21 cellular contexts compared by ENCODE assay signal in genomic region chr11:45485070-45485716, GRCh38.
DNase-seq lines count a peak whose midpoint lies in the region; ATAC-seq, FAIRE-seq and TF ChIP-seq lines count a peak whose summit lies in the region.
"Had no signal": no experiment of that assay in that cellular context is flagged by ENCODE, and none has a peak within 500 bp of the region (broad histone marks: within the 10 kb centered on the region; RNA-seq: fewer than 3 reads in every experiment).

No MANE protein-coding gene starts in this region.

- no peak overlapping the region for H3K9ac ChIP-seq in Loucy (ENCODE audit: low read depth, low read length, poor library complexity, severe bottlenecking)
- no peak overlapping the region for H3K9ac ChIP-seq in K562 (ENCODE audit: insufficient read depth in 1 of 2, low read depth in 2 of 2, low read length in 2 of 2)
- H3K9ac ChIP-seq in neuronal stem cell (ENCODE audit: low read depth, low read length, poor library complexity): no peak overlapping the region

- no peaks in the 10 kb centered on the region for H3K9me1 ChIP-seq in K562 (ENCODE audit: control insufficient read depth, insufficient read depth, low read length)

- H3K79me2 ChIP-seq in GM23338 (replicated peaks; ENCODE audit: insufficient read depth) (no peaks in the 10 kb centered on the region), Loucy (ENCODE audit: insufficient read depth, low read length) (no peaks in the 10 kb centered on the region), K562 (ENCODE audit: control insufficient read depth, insufficient read depth, low read length) (no peaks in the 10 kb centered on the region)

- H4K20me1 ChIP-seq in GM23338 (replicated peaks; ENCODE audit: insufficient read depth) (no peaks in the 10 kb centered on the region), Loucy (ENCODE audit: insufficient read depth, low read length, poor library complexity, severe bottlenecking) (no peaks in the 10 kb centered on the region), K562 (replicated peaks; ENCODE audit: control insufficient read depth, insufficient read depth, low read length) (no peaks in the 10 kb centered on the region; the same call in 1 of the 2 replicates)

- CTCF ChIA-PET in K562 (lab: Yijun Ruan, JAX; ENCODE audit: low intra/inter-chr PET ratio): no interaction called here

- H3K4me1 ChIP-seq in GM23338 (ENCODE audit: insufficient read depth) (no peaks in the 10 kb centered on the region; the same call in 1 of the 2 replicates), Loucy (ENCODE audit: insufficient read depth, low read length, poor library complexity, severe bottlenecking) (no peaks in the 10 kb centered on the region), K562 (replicated peaks in 1 of 2; ENCODE audit: control insufficient read depth in 2 of 2, insufficient read depth in 2 of 2, low read length in 2 of 2) (no peaks in the 10 kb centered on the region), neuronal stem cell (ENCODE audit: control insufficient read depth in 2 of 2, insufficient read depth in 1 of 2, low read depth in 1 of 2, low read length in 2 of 2) (peaks cover 5 to 13% of the 10 kb centered on the region in 2 donors)
- H3K4me1 ChIP-seq: tibial nerve had no signal

- FAIRE-seq in K562 (lab: Jason Lieb, UNC): no peak

- no peak overlapping the region for H3K4ac ChIP-seq in neuronal stem cell (ENCODE audit: low read length)

- H3K36me3 Mint-ChIP-seq in GM23338 (ENCODE audit: low read depth): no peaks in the 10 kb centered on the region
- no peaks in the 10 kb centered on the region for H3K36me3 Mint-ChIP-seq in activated T-cell treated with anti-CD3 and anti-CD28 coated beads, Interleukin-2, amount 50 U/mL, for 4 hours (ENCODE audit: insufficient read depth)
- H3K36me3 Mint-ChIP-seq: stimulated activated memory B cell treated with anti-CD40 and anti-IgM and Interleukin-4, amounts not matched to agents 10 μg/mL and 1 μg/mL and 100 μg/mL, for 72 hours had no signal

- intact Hi-C loops in K562 (cut with micrococcal nuclease): no loop called here

- ATAC-seq in GM23338: peak; percentile 35
- ATAC-seq in K562: peak; percentile 46; the same call in 1 of the 3 replicates
- no peak for ATAC-seq in activated T-cell treated with anti-CD3 and anti-CD28 coated beads, Interleukin-2, amount 50 U/mL, for 4 hours
- ATAC-seq in GM19467 (IDR thresholded peaks at IDR 0.05; ENCODE audit: unreplicated experiment): no peak
- ATAC-seq in HG02759 (IDR thresholded peaks at IDR 0.05; ENCODE audit: unreplicated experiment): no peak
- ATAC-seq in GM21786 (IDR thresholded peaks at IDR 0.05; ENCODE audit: unreplicated experiment): no peak
- ATAC-seq: left lobe of liver; stimulated activated memory B cell treated with anti-CD40 and anti-IgM and Interleukin-4, amounts not matched to agents 10 μg/mL and 1 μg/mL and 100 μg/mL, for 72 hours had no signal

- H3K9me3 Mint-ChIP-seq in GM23338: no peaks in the 10 kb centered on the region
- no peaks in the 10 kb centered on the region for H3K9me3 Mint-ChIP-seq in activated T-cell treated with anti-CD3 and anti-CD28 coated beads, Interleukin-2, amount 50 U/mL, for 4 hours
- H3K9me3 Mint-ChIP-seq: activated CD4-positive, alpha-beta T cell treated with anti-CD3 and anti-CD28 coated beads, Interleukin-2, amount 10 ng/mL, durations not matched to agents 7 days and 5 days had no signal

- no peaks in the 10 kb centered on the region for H3K79me1 ChIP-seq in neuronal stem cell (ENCODE audit: low read depth, low read length)

- H3K14ac ChIP-seq in neuronal stem cell (ENCODE audit: low read length): no peak overlapping the region

- H3K9me3 ChIP-seq in Loucy (ENCODE audit: insufficient read depth, low read depth, low read length): no peaks in the 10 kb centered on the region
- no peaks in the 10 kb centered on the region for H3K9me3 ChIP-seq in K562 (replicated peaks; ENCODE audit: control insufficient read depth, insufficient read depth, low read depth, low read length)
- H3K9me3 ChIP-seq in neuronal stem cell (replicated peaks in 1 of 2; ENCODE audit: control insufficient read depth in 2 of 2, insufficient read depth in 1 of 2, low read depth in 1 of 2, low read length in 2 of 2): no peaks in the 10 kb centered on the region
- H3K9me3 ChIP-seq: neutrophil, tibial nerve had no signal

- no peak overlapping the region for H2BK12ac ChIP-seq in neuronal stem cell (ENCODE audit: low read length)

- no peak for TF ChIP-seq EP300 in K562 (IDR thresholded peaks at IDR 0.05; ENCODE audit: low read length)

- H3K9me2 ChIP-seq in GM23338 (ENCODE audit: insufficient read depth) (peaks cover 3% of the 10 kb centered on the region; the same call in 1 of the 2 replicates), Loucy (replicated peaks; ENCODE audit: low read depth, low read length) (no peaks in the 10 kb centered on the region)

- H2AK5ac ChIP-seq in neuronal stem cell (ENCODE audit: low read depth, low read length): no peak overlapping the region

- peaks cover 3% of the 10 kb centered on the region for H3K27me3 Mint-ChIP-seq in GM23338 (ENCODE audit: insufficient read depth, low read depth, poor library complexity)
- peaks cover 18% of the 10 kb centered on the region for H3K27me3 Mint-ChIP-seq in activated T-cell treated with anti-CD3 and anti-CD28 coated beads, Interleukin-2, amount 50 U/mL, for 4 hours (ENCODE audit: low read depth)
- H3K27me3 Mint-ChIP-seq: activated CD4-positive, alpha-beta T cell treated with anti-CD3 and anti-CD28 coated beads, Interleukin-2, amount 10 ng/mL, durations not matched to agents 7 days and 5 days had no signal

- H4K8ac ChIP-seq in neuronal stem cell (ENCODE audit: low read depth, low read length): no peak overlapping the region

- no peak overlapping the region for H3K18ac ChIP-seq in neuronal stem cell (ENCODE audit: low read length)

- H3K4me1 Mint-ChIP-seq in GM23338: peaks cover 28% of the 10 kb centered on the region
- no peaks in the 10 kb centered on the region for H3K4me1 Mint-ChIP-seq in activated T-cell treated with anti-CD3 and anti-CD28 coated beads, Interleukin-2, amount 50 U/mL, for 4 hours (ENCODE audit: low read depth)
- H3K4me1 Mint-ChIP-seq: activated CD4-positive, alpha-beta T cell treated with anti-CD3 and anti-CD28 coated beads, Interleukin-2, amount 10 ng/mL, durations not matched to agents 7 days and 5 days; stimulated activated memory B cell treated with anti-CD40 and anti-IgM and Interleukin-4, amounts not matched to agents 10 μg/mL and 1 μg/mL and 100 μg/mL, for 72 hours had no signal

- H3K27me3 ChIP-seq in GM23338 (ENCODE audit: insufficient read depth) (no peaks in the 10 kb centered on the region), Loucy (ENCODE audit: insufficient read depth, low read length, poor library complexity, severe bottlenecking) (no peaks in the 10 kb centered on the region), K562 (ENCODE audit: control insufficient read depth in 2 of 2, insufficient read depth in 2 of 2, low read length in 2 of 2) (peaks cover 12 to 40% of the 10 kb centered on the region in 2 experiments; a peak in 3 of 5 replicates), neuronal stem cell (ENCODE audit: control insufficient read depth in 3 of 3, insufficient read depth in 3 of 3, low read depth in 1 of 3, low read length in 3 of 3) (peaks cover 0 to 13% (median 0%) of the 10 kb centered on the region in 3 experiments)
- H3K27me3 ChIP-seq: tibial nerve had no signal

- in situ Hi-C loops in K562 (cut with MboI): no loop called here

- H3F3A ChIP-seq in GM23338 (replicated peaks; ENCODE audit: low read depth) (no peaks in the 10 kb centered on the region), Loucy (ENCODE audit: low read depth) (no peaks in the 10 kb centered on the region)

- POLR2A ChIA-PET in K562 (lab: Yijun Ruan, JAX): interaction anchor here (0.9 to 1.4 kb wide), 2 partner anchors 14 to 16 kb away, joined by 3 read pairs; no protein-coding TSS in a partner anchor

- no peak overlapping the region for H3K4me3 Mint-ChIP-seq in GM23338
- H3K4me3 Mint-ChIP-seq in activated T-cell treated with anti-CD3 and anti-CD28 coated beads, Interleukin-2, amount 50 U/mL, for 4 hours: no peak overlapping the region
- H3K4me3 Mint-ChIP-seq: activated CD4-positive, alpha-beta T cell treated with anti-CD3 and anti-CD28 coated beads, Interleukin-2, amount 10 ng/mL, durations not matched to agents 7 days and 5 days; stimulated activated memory B cell treated with anti-CD40 and anti-IgM and Interleukin-4, amounts not matched to agents 10 μg/mL and 1 μg/mL and 100 μg/mL, for 72 hours had no signal

- peak overlapping the region; percentile 1; the same call in 1 of the 2 replicates for H3K27ac Mint-ChIP-seq in GM23338
- H3K27ac Mint-ChIP-seq: activated CD4-positive, alpha-beta T cell treated with anti-CD3 and anti-CD28 coated beads, Interleukin-2, amount 10 ng/mL, durations not matched to agents 7 days and 5 days; stimulated activated memory B cell treated with anti-CD40 and anti-IgM and Interleukin-4, amounts not matched to agents 10 μg/mL and 1 μg/mL and 100 μg/mL, for 72 hours had no signal

- BruUV-seq in K562 (replicated peaks; lab: Mats Ljungman, UMichigan): no TSS peak

- no peak overlapping the region for H2BK120ac ChIP-seq in neuronal stem cell (ENCODE audit: low read depth, low read length)

- no peaks in the 10 kb centered on the region for H3K36me3 ChIP-seq in GM23338 (ENCODE audit: insufficient read depth)
- H3K36me3 ChIP-seq in Loucy (ENCODE audit: insufficient read depth, low read length): no peaks in the 10 kb centered on the region
- no peaks in the 10 kb centered on the region for H3K36me3 ChIP-seq in K562 (ENCODE audit: control insufficient read depth, insufficient read depth, low read length)
- H3K36me3 ChIP-seq in neuronal stem cell (replicated peaks in 1 of 2; ENCODE audit: control insufficient read depth in 2 of 2, insufficient read depth in 2 of 2, low read length in 2 of 2): no peaks in the 10 kb centered on the region
- H3K36me3 ChIP-seq: neutrophil, tibial nerve had no signal

- TF ChIP-seq CTCF in GM23338 (conservative IDR thresholded peaks at IDR 0.05; ENCODE audit: low read depth in 2 of 2) (no peak), Loucy (conservative IDR thresholded peaks at IDR 0.05; ENCODE audit: low read length) (peak; percentile 25), K562 (IDR thresholded peaks at IDR 0.05 in 2 of 3, conservative IDR thresholded peaks at IDR 0.05 in 1 of 3; ENCODE audit: insufficient read depth in 2 of 3, low read depth in 1 of 3, low read length in 3 of 3) (no peak)

- H3K4me2 ChIP-seq in GM23338 (no peak overlapping the region), Loucy (ENCODE audit: low read depth, low read length, poor library complexity, severe bottlenecking) (no peak overlapping the region), K562 (ENCODE audit: insufficient read depth, low read length) (no peak overlapping the region), neuronal stem cell (ENCODE audit: insufficient read depth, low read length, poor library complexity, severe bottlenecking) (no peak overlapping the region)

- peak overlapping the region; percentile 87 for H2AFZ ChIP-seq in GM23338
- H2AFZ ChIP-seq in Loucy (ENCODE audit: low read length): no peak overlapping the region
- H2AFZ ChIP-seq in K562 (ENCODE audit: low read depth, low read length): no peak overlapping the region
- H2AFZ ChIP-seq in neuronal stem cell (ENCODE audit: low read length): peak overlapping the region; percentile 47

- no peak overlapping the region for H3K4me3 ChIP-seq in GM23338
- H3K4me3 ChIP-seq in Loucy (ENCODE audit: low read length, poor library complexity, severe bottlenecking): no peak overlapping the region
- H3K4me3 ChIP-seq in K562: no peak overlapping the region
- no peak overlapping the region for H3K4me3 ChIP-seq in neuronal stem cell (ENCODE audit: low read length in 2 of 2)
- H3K4me3 ChIP-seq: tibial nerve had no signal

- DNase-seq in GM23338 (ENCODE audit: low spot score): peak; percentile 30
- no peak for DNase-seq in K562 (ENCODE audit: extremely low read depth in 1 of 4, low spot score in 3 of 4)
- DNase-seq in neuronal stem cell (ENCODE audit: low spot score): no peak
- no peak for DNase-seq in activated T-cell treated with anti-CD3 and anti-CD28 coated beads, Interleukin-2, amount 50 U/mL, for 4 hours
- DNase-seq: activated CD4-positive, alpha-beta T cell treated with anti-CD3 and anti-CD28 coated beads, Interleukin-2, amount 10 ng/mL, durations not matched to agents 7 days and 5 days; activated CD8-positive, alpha-beta memory T cell treated with anti-CD3 and anti-CD28 coated beads, Interleukin-2, amount 50 U/mL, for 48 hours; central memory CD4-positive, alpha-beta T cell; effector memory CD4-positive, alpha-beta T cell; EL; NCI-H1417 treated with DMSO at 0.1 percent for 48 hours; NCI-H345; retina had no signal

- no peak for TF ChIP-seq RAD21 in K562 (CRISPR knock-in tag; conservative IDR thresholded peaks at IDR 0.05 in 1 of 2, IDR thresholded peaks at IDR 0.05 in 1 of 2)

- H3K27ac ChIP-seq in GM23338 (ENCODE audit: low read depth) (no peak overlapping the region), K562 (ENCODE audit: extremely low read depth, low read depth, low read length) (no peak overlapping the region), neuronal stem cell (replicated peaks; ENCODE audit: low read length) (no peak overlapping the region)
- H3K27ac ChIP-seq: neutrophil, RWPE1, tibial nerve had no signal

- no peak for TF ChIP-seq POLR2A in K562 (conservative IDR thresholded peaks at IDR 0.05)

- no peak overlapping the region for H2BK5ac ChIP-seq in neuronal stem cell (ENCODE audit: low read length)

- H3K23ac ChIP-seq in neuronal stem cell (ENCODE audit: low read depth, low read length, poor library complexity): no peak overlapping the region

- H2BK15ac ChIP-seq in neuronal stem cell (ENCODE audit: low read length): no peak overlapping the region

- H4K91ac ChIP-seq in neuronal stem cell (ENCODE audit: low read depth, low read length, poor library complexity): no peak overlapping the region

- WGBS in K562 (ENCODE audit: insufficient coverage, low coverage, missing lambda C conversion rate): 2% methylated on average over 7 of the region's 8 CpGs
- WGBS in neuronal stem cell (ENCODE audit: extremely low coverage in 2 of 2, insufficient read length in 2 of 2, insufficient replicate concordance in 1 of 2), 2 donors: no CpG with 5 or more reads among the region's 8 CpGs

Comparison
In these comparisons a context has a peak if more than half of its experiments do, and no peak if none do; other contexts are left out.
1. ATAC-seq: peak in GM23338 (single experiment) and K562 (single experiment); none in activated T-cell treated with anti-CD3 and anti-CD28 coated beads, Interleukin-2, amount 50 U/mL, for 4 hours (0 of 2), GM19467 (single experiment), HG02759 (single experiment) and GM21786 (single experiment).
2. H2AFZ ChIP-seq: peak in GM23338 (single experiment) and neuronal stem cell (single experiment); none in Loucy (single experiment) and K562 (single experiment).